ENCODE assay signal across 11 cellular contexts in the genomic region with DNA sequence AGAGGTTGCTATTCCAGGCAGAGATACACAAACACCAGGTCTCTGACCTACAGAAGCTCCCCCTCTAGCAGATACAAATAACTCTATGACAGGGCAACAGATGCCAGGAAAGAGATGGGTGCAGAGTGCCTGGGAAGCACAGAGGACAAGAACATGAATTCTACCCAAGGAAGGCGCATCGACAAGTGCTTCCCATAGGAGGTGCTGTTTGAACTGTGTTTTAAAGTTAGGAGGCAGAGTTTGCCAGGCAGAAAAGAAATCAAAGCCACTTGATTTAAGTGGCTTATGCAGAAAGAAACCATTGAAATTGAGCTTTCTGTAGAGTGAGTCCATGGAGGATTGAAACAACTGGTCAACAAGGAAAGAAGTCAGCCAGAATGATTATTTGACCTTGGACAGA. TPM values are rescaled to one million over a fixed set of nuclear protein-coding genes. Genes with fewer than 3 reads are reported as not detected.
DNase-seq lines count a peak whose midpoint lies in the region; ATAC-seq and TF ChIP-seq lines count a peak whose summit lies in the region.
"Had no signal": no experiment of that assay in that cellular context is flagged by ENCODE, and none has a peak within 500 bp of the region (broad histone marks: within the 10 kb centered on the region; RNA-seq: fewer than 3 reads in every experiment).

No MANE protein-coding gene starts in this region.

- H3K27ac ChIP-seq in GM23338 (ENCODE audit: low read depth) = no peak overlapping the region

- H3K27me3 Mint-ChIP-seq in GM23338 (ENCODE audit: insufficient read depth, low read depth, poor library complexity) (peaks cover 1% of the 10 kb centered on the region), WTC11 (ENCODE audit: low read depth) (no peaks in the 10 kb centered on the region)
- H3K27me3 Mint-ChIP-seq: memory B cell had no signal

- ATAC-seq in GM23338 = peak; percentile 64
- peak; percentile 68 for ATAC-seq in WTC11
- ATAC-seq in GM18870 (IDR thresholded peaks at IDR 0.05; ENCODE audit: unreplicated experiment) = no peak

- no peaks in the 10 kb centered on the region for H3F3A ChIP-seq in GM23338 (replicated peaks; ENCODE audit: low read depth)

- no peaks in the 10 kb centered on the region for H3K9me2 ChIP-seq in GM23338 (ENCODE audit: insufficient read depth)

- H4K20me1 ChIP-seq in GM23338 (replicated peaks; ENCODE audit: insufficient read depth) = no peaks in the 10 kb centered on the region

- H3K4me3 ChIP-seq in GM23338 = no peak overlapping the region
- H3K4me3 ChIP-seq in kidney epithelial cell (ENCODE audit: low read depth, low read length) = no peak overlapping the region

- H3K79me2 ChIP-seq in GM23338 (replicated peaks; ENCODE audit: insufficient read depth) = no peaks in the 10 kb centered on the region

- CTCF ChIA-PET in WTC11 (lab: Charles Lee) = interaction anchor here (0.7 to 1.9 kb wide), 4 partner anchors 218 to 274 kb away, joined by 3 to 9 read pairs (median 3); no protein-coding TSS in a partner anchor

- TF ChIP-seq CTCF in GM23338 (conservative IDR thresholded peaks at IDR 0.05; ENCODE audit: low read depth in 2 of 2) = peak; percentile 81 to 84
- TF ChIP-seq CTCF in WTC11 (IDR thresholded peaks at IDR 0.05) = peak; percentile 47
- TF ChIP-seq CTCF in kidney epithelial cell (IDR thresholded peaks at IDR 0.05; ENCODE audit: insufficient read depth, low read length, poor library complexity, severe bottlenecking) = peak; percentile 34

- H3K4me3 Mint-ChIP-seq in GM23338 (no peak overlapping the region), WTC11 (no peak overlapping the region)
- H3K4me3 Mint-ChIP-seq: memory B cell; T-helper 1 cell treated with Interleukin-12 subunit alpha and Interleukin-12 subunit beta and Interleukin-4 antibody, amounts not matched to agents 30 μg/mL and 1 μg/mL, for 36 hours had no signal

- H3K36me3 ChIP-seq in GM23338 (ENCODE audit: insufficient read depth) (no peaks in the 10 kb centered on the region; the same call in 1 of the 2 replicates), kidney epithelial cell (ENCODE audit: control insufficient read depth, insufficient read depth, low read length) (no peaks in the 10 kb centered on the region)

- peak; percentile 15 for DNase-seq in CD1c-positive myeloid dendritic cell (ENCODE audit: extremely low spot score)
- peak; percentile 78 for DNase-seq in GM23338 (ENCODE audit: low spot score)
- DNase-seq in WTC11 (ENCODE audit: low spot score) = peak; percentile 56
- DNase-seq in kidney epithelial cell (ENCODE audit: low read depth) = no peak
- DNase-seq in AG08396 (ENCODE audit: low spot score) = no peak
- DNase-seq in NCI-H345 (lab: John Stamatoyannopoulos, UW) = no peak
- DNase-seq in stimulated activated naive CD4-positive, alpha-beta T cell treated with Interleukin-2 at 50 U/mL for 16 hours (lab: John Stamatoyannopoulos, UW) = no peak
- DNase-seq: anterior cingulate cortex had no signal

- no peak overlapping the region for H3K4me2 ChIP-seq in GM23338

- H3K9me3 Mint-ChIP-seq in GM23338 (no peaks in the 10 kb centered on the region; the same call in 2 of the 3 replicates), WTC11 (peaks cover 11% of the 10 kb centered on the region)
- H3K9me3 Mint-ChIP-seq: memory B cell had no signal

- no peaks in the 10 kb centered on the region for H3K36me3 Mint-ChIP-seq in GM23338 (ENCODE audit: low read depth)
- H3K36me3 Mint-ChIP-seq in WTC11 = no peaks in the 10 kb centered on the region
- H3K36me3 Mint-ChIP-seq: memory B cell had no signal

- no peaks in the 10 kb centered on the region for H3K4me1 ChIP-seq in GM23338 (ENCODE audit: insufficient read depth)

- H3K27ac Mint-ChIP-seq in GM23338 (no peak overlapping the region), WTC11 (no peak overlapping the region)
- H3K27ac Mint-ChIP-seq: memory B cell had no signal

- H2AFZ ChIP-seq in GM23338 = no peak overlapping the region

- H3K27me3 ChIP-seq in GM23338 (ENCODE audit: insufficient read depth) = no peaks in the 10 kb centered on the region
- H3K27me3 ChIP-seq in kidney epithelial cell (ENCODE audit: control insufficient read depth, insufficient read depth, low read length) = peaks cover under 1% of the 10 kb centered on the region

- H3K4me1 Mint-ChIP-seq in GM23338 (no peaks in the 10 kb centered on the region; the same call in 2 of the 3 replicates), WTC11 (no peaks in the 10 kb centered on the region)

- POLR2A ChIA-PET in WTC11 (lab: Charles Lee) = no interaction called here

TF ChIP-seq in GM23338, 12 proteins besides CTCF, POLR2A, EP300 and RAD21:
- TF ChIP-seq POLR2AphosphoS5 (IDR thresholded peaks at IDR 0.05; ENCODE audit: low read depth) (no peak), JUNB (IDR thresholded peaks at IDR 0.05; ENCODE audit: unreplicated experiment) (no peak), STAT1 (IDR thresholded peaks at IDR 0.05; ENCODE audit: unreplicated experiment) (no peak), CREB1 (CRISPR knock-in tag; IDR thresholded peaks at IDR 0.05; ENCODE audit: low read depth) (no peak)
- TF ChIP-seq, protein P1, sequence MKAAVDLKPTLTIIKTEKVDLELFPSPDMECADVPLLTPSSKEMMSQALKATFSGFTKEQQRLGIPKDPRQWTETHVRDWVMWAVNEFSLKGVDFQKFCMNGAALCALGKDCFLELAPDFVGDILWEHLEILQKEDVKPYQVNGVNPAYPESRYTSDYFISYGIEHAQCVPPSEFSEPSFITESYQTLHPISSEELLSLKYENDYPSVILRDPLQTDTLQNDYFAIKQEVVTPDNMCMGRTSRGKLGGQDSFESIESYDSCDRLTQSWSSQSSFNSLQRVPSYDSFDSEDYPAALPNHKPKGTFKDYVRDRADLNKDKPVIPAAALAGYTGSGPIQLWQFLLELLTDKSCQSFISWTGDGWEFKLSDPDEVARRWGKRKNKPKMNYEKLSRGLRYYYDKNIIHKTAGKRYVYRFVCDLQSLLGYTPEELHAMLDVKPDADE (IDR thresholded peaks at IDR 0.05) = no peak

TF ChIP-seq in WTC11, 78 proteins besides CTCF, POLR2A, EP300 and RAD21 (continues in another document):
- TF ChIP-seq, protein P2, sequence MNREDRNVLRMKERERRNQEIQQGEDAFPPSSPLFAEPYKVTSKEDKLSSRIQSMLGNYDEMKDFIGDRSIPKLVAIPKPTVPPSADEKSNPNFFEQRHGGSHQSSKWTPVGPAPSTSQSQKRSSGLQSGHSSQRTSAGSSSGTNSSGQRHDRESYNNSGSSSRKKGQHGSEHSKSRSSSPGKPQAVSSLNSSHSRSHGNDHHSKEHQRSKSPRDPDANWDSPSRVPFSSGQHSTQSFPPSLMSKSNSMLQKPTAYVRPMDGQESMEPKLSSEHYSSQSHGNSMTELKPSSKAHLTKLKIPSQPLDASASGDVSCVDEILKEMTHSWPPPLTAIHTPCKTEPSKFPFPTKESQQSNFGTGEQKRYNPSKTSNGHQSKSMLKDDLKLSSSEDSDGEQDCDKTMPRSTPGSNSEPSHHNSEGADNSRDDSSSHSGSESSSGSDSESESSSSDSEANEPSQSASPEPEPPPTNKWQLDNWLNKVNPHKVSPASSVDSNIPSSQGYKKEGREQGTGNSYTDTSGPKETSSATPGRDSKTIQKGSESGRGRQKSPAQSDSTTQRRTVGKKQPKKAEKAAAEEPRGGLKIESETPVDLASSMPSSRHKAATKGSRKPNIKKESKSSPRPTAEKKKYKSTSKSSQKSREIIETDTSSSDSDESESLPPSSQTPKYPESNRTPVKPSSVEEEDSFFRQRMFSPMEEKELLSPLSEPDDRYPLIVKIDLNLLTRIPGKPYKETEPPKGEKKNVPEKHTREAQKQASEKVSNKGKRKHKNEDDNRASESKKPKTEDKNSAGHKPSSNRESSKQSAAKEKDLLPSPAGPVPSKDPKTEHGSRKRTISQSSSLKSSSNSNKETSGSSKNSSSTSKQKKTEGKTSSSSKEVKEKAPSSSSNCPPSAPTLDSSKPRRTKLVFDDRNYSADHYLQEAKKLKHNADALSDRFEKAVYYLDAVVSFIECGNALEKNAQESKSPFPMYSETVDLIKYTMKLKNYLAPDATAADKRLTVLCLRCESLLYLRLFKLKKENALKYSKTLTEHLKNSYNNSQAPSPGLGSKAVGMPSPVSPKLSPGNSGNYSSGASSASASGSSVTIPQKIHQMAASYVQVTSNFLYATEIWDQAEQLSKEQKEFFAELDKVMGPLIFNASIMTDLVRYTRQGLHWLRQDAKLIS (CRISPR knock-in tag; IDR thresholded peaks at IDR 0.05; ENCODE audit: borderline replicate concordance) = no peak
- no peak for TF ChIP-seq ZNF396 (CRISPR knock-in tag; IDR thresholded peaks at IDR 0.05; ENCODE audit: borderline replicate concordance)
- no peak for TF ChIP-seq CREM (CRISPR knock-in tag; IDR thresholded peaks at IDR 0.05)
- TF ChIP-seq ZNF671 (CRISPR knock-in tag; IDR thresholded peaks at IDR 0.05) = no peak
- no peak for TF ChIP-seq FOXK1 (CRISPR knock-in tag; IDR thresholded peaks at IDR 0.05)
- TF ChIP-seq, protein P3, sequence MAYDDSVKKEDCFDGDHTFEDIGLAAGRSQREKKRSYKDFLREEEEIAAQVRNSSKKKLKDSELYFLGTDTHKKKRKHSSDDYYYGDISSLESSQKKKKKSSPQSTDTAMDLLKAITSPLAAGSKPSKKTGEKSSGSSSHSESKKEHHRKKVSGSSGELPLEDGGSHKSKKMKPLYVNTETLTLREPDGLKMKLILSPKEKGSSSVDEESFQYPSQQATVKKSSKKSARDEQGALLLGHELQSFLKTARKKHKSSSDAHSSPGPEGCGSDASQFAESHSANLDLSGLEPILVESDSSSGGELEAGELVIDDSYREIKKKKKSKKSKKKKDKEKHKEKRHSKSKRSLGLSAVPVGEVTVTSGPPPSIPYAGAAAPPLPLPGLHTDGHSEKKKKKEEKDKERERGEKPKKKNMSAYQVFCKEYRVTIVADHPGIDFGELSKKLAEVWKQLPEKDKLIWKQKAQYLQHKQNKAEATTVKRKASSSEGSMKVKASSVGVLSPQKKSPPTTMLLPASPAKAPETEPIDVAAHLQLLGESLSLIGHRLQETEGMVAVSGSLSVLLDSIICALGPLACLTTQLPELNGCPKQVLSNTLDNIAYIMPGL (CRISPR knock-in tag; IDR thresholded peaks at IDR 0.05) = no peak

RNA-seq across cellular contexts. Expression of a gene that starts 35.3 kb away (rescaled TPM):
- 2.1 and 2.3 TPM in 2 replicates for total RNA-seq in GM23338 (2014; rRNA removed; shearing (Covaris generic))
- polyA plus RNA-seq in GM23338 (2016; fragmentation: Nextera tagmentation; extraction: Ambion mirVana) = 3.5 and 3.7 TPM in 2 replicates
- total RNA-seq in WTC11 (2021) (0.92 to 1.6 TPM (median 1.6 TPM) in 3 replicates), kidney epithelial cell (0.67 and 1.2 TPM in 2 replicates)

RNA-seq across cellular contexts. Expression of a gene that starts 46.9 kb away (rescaled TPM):
- 47.8 and 48.3 TPM in 2 replicates for total RNA-seq in GM23338 (2014; rRNA removed; shearing (Covaris generic))
- polyA plus RNA-seq in GM23338 (2016; fragmentation: Nextera tagmentation; extraction: Ambion mirVana) = 12.6 TPM in 2 replicates
- total RNA-seq in WTC11 (2021) (29.3 to 30.6 TPM (median 29.8 TPM) in 3 replicates), kidney epithelial cell (35.8 and 37.2 TPM in 2 replicates)

Comparison
In these comparisons a context has a peak if more than half of its experiments do, and no peak if none do; other contexts are left out.
1. DNase-seq: peak in CD1c-positive myeloid dendritic cell (single experiment), GM23338 (single experiment) and WTC11 (single experiment); none in kidney epithelial cell (single experiment), AG08396 (single experiment), NCI-H345 (single experiment) and stimulated activated naive CD4-positive, alpha-beta T cell treated with Interleukin-2 at 50 U/mL for 16 hours (single experiment).
2. Peak in every context shown above with its lines, with median percentiles within 50 percentile points of each other: CTCF ChIP-seq.